In the genomic region with DNA sequence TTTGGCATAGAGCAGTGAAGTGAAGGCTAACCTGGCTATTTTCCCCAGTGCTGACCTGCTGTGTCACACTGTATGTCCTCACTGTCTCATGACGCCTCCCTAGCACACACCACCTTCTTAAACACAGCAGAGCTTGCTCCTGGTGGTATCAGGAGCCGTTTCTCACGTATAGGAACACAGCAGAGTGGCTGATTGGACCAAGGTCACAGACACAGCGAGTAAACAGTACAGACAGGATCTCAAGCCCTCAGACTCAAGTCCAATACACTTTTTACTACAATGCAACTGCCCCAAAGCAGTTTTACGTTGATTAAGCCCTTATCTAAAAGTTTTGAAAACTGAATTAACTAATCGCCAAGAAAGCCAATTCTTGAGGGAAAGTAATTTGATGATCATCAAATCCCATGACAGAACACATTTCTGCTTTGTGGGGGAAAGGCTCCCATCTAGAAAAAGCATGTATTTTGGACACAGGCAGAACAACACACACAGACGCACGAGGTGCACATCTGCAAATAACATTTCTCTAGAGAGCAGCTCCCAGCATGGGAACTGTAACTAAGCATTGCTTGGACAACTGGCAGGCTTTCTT, we compare ENCODE assay signal across 2 cellular contexts.
TF ChIP-seq lines count a peak whose summit lies in the region.

No MANE protein-coding gene starts in this region.

TF ChIP-seq in HEK293, 187 proteins besides CTCF, POLR2A, EP300 and RAD21:
- 0 out of 2 replicates have a peak, but pooled peaks have one; percentile 16 for TF ChIP-seq ZBTB17 (tag by site-specific recombination; IDR thresholded peaks at IDR 0.05)
- TF ChIP-seq ZNF600 (tag by site-specific recombination; IDR thresholded peaks at IDR 0.05): peak; percentile 46; the same call in 1 of the 2 replicates
- TF ChIP-seq, protein P1, sequence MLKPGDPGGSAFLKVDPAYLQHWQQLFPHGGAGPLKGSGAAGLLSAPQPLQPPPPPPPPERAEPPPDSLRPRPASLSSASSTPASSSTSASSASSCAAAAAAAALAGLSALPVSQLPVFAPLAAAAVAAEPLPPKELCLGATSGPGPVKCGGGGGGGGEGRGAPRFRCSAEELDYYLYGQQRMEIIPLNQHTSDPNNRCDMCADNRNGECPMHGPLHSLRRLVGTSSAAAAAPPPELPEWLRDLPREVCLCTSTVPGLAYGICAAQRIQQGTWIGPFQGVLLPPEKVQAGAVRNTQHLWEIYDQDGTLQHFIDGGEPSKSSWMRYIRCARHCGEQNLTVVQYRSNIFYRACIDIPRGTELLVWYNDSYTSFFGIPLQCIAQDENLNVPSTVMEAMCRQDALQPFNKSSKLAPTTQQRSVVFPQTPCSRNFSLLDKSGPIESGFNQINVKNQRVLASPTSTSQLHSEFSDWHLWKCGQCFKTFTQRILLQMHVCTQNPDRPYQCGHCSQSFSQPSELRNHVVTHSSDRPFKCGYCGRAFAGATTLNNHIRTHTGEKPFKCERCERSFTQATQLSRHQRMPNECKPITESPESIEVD (tag by site-specific recombination; IDR thresholded peaks at IDR 0.05): peak; percentile 79
- TF ChIP-seq, protein P2, sequence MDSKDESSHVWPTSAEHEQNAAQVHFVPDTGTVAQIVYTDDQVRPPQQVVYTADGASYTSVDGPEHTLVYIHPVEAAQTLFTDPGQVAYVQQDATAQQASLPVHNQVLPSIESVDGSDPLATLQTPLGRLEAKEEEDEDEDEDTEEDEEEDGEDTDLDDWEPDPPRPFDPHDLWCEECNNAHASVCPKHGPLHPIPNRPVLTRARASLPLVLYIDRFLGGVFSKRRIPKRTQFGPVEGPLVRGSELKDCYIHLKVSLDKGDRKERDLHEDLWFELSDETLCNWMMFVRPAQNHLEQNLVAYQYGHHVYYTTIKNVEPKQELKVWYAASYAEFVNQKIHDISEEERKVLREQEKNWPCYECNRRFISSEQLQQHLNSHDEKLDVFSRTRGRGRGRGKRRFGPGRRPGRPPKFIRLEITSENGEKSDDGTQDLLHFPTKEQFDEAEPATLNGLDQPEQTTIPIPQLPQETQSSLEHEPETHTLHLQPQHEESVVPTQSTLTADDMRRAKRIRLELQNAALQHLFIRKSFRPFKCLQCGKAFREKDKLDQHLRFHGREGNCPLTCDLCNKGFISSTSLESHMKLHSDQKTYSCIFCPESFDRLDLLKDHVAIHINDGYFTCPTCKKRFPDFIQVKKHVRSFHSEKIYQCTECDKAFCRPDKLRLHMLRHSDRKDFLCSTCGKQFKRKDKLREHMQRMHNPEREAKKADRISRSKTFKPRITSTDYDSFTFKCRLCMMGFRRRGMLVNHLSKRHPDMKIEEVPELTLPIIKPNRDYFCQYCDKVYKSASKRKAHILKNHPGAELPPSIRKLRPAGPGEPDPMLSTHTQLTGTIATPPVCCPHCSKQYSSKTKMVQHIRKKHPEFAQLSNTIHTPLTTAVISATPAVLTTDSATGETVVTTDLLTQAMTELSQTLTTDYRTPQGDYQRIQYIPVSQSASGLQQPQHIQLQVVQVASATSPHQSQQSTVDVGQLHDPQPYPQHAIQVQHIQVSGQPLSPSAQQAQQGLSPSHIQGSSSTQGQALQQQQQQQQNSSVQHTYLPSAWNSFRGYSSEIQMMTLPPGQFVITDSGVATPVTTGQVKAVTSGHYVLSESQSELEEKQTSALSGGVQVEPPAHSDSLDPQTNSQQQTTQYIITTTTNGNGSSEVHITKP (tag by site-specific recombination; IDR thresholded peaks at IDR 0.05): no peak

TF ChIP-seq in GM12878, 131 proteins besides CTCF, POLR2A, EP300 and RAD21:
- TF ChIP-seq IKZF1 (conservative IDR thresholded peaks at IDR 0.05) (no peak), PML (IDR thresholded peaks at IDR 0.05; ENCODE audit: low read length) (no peak), CHD2 (IDR thresholded peaks at IDR 0.05; ENCODE audit: borderline replicate concordance, low read depth, low read length) (no peak), NFYA (IDR thresholded peaks at IDR 0.05; ENCODE audit: borderline replicate concordance, low read depth, low read length) (no peak)
- TF ChIP-seq, protein P3, sequence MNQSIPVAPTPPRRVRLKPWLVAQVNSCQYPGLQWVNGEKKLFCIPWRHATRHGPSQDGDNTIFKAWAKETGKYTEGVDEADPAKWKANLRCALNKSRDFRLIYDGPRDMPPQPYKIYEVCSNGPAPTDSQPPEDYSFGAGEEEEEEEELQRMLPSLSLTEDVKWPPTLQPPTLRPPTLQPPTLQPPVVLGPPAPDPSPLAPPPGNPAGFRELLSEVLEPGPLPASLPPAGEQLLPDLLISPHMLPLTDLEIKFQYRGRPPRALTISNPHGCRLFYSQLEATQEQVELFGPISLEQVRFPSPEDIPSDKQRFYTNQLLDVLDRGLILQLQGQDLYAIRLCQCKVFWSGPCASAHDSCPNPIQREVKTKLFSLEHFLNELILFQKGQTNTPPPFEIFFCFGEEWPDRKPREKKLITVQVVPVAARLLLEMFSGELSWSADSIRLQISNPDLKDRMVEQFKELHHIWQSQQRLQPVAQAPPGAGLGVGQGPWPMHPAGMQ (IDR thresholded peaks at IDR 0.05; ENCODE audit: borderline replicate concordance): no peak
- TF ChIP-seq, protein P4, sequence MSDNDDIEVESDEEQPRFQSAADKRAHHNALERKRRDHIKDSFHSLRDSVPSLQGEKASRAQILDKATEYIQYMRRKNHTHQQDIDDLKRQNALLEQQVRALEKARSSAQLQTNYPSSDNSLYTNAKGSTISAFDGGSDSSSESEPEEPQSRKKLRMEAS (IDR thresholded peaks at IDR 0.05; ENCODE audit: low read depth, low read length): no peak
